36 cellular contexts compared by ENCODE assay signal in the genomic region with DNA sequence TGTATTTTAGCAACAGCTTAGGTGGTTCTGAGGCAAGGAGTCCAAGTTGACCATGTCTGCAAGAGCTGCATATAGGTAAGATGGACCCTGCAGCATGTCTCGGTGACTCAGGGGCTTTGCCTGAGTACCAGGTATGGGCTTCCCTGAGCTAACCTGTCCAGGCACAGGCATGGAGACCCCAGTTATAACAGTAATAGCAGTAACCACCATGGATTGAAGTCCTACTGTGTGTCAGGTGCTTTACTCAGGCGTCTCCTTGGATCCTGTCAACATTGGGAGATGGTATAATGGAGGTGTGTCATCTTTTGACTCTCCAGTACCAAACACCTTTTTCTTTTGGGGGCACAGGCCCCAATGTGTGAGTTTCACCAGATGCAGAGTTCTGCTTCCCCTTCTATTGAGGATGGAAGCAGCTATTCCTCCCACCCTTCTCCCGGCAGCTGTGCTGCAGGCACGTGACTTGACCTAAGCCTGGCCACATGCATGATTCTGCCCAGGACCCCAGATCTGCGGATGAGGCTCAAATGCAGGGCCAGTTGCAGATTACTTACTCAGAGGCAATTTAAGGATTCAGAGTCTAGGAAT. TPM values are rescaled to one million over a fixed set of nuclear protein-coding genes. Genes with fewer than 3 reads are reported as not detected.
"Had no signal": no experiment of that assay in that cellular context is flagged by ENCODE, and none has a peak within 500 bp of the region (broad histone marks: within the 10 kb centered on the region; RNA-seq: fewer than 3 reads in every experiment).

No MANE protein-coding gene starts in this region.

- H3K4me3 ChIP-seq: adrenal gland, coronary artery, lower lobe of right lung, pancreas, prostate gland, skin epidermis, thyroid gland, upper lobe of right lung had no signal

- H3K9me3 Mint-ChIP-seq: activated CD4-positive, alpha-beta memory T cell treated with anti-CD3 and anti-CD28 coated beads for 36 hours; activated CD4-positive, alpha-beta T cell treated with anti-CD3 and anti-CD28 coated beads, Interleukin-2, amount 10 ng/mL, durations not matched to agents 24 days and 14 days; activated naive CD8-positive, alpha-beta T cell treated with anti-CD3 and anti-CD28 coated beads for 36 hours; activated T-cell treated with anti-CD3 and anti-CD28 coated beads, Interleukin-2, amount 50 U/mL, for 72 hours; endodermal cell; nephron; stimulated activated effector memory CD8-positive, alpha-beta T cell treated with anti-CD3 and anti-CD28 coated beads, Interleukin-12 subunit alpha, Interleukin-12 subunit beta, amount 100 ng/mL, for 72 hours; T-helper 1 cell treated with Interleukin-12 subunit alpha and Interleukin-12 subunit beta and Interleukin-4 antibody, amounts not matched to agents 30 μg/mL and 1 μg/mL, for 36 hours had no signal

- H3K27ac ChIP-seq: foreskin keratinocyte, lower lobe of right lung, pancreas, prostate gland, thyroid gland, upper lobe of right lung had no signal

- H3K36me3 Mint-ChIP-seq: activated CD4-positive, alpha-beta memory T cell treated with anti-CD3 and anti-CD28 coated beads for 36 hours; activated naive CD8-positive, alpha-beta T cell treated with anti-CD3 and anti-CD28 coated beads for 36 hours; brain; stimulated activated effector memory CD8-positive, alpha-beta T cell treated with anti-CD3 and anti-CD28 coated beads, Interleukin-12 subunit alpha, Interleukin-12 subunit beta, amount 100 ng/mL, for 72 hours had no signal

- H3K27me3 Mint-ChIP-seq: activated naive CD8-positive, alpha-beta T cell treated with anti-CD3 and anti-CD28 coated beads for 36 hours; stimulated activated naive CD8-positive, alpha-beta T cell treated with anti-CD3 and anti-CD28 coated beads, Interleukin-15, amount 100 ng/mL, for 72 hours had no signal

- H3K4me1 Mint-ChIP-seq: brain, endodermal cell had no signal

- H3K36me3 ChIP-seq: adrenal gland, heart right ventricle, lower lobe of right lung, pancreas, prostate gland, thyroid gland, upper lobe of right lung had no signal

- H3K4me1 ChIP-seq: adrenal gland, foreskin keratinocyte, pancreas, prostate gland, thyroid gland, upper lobe of right lung had no signal

- H3K27ac Mint-ChIP-seq: activated CD4-positive, alpha-beta memory T cell treated with anti-CD3 and anti-CD28 coated beads for 36 hours; activated CD4-positive, alpha-beta T cell treated with anti-CD3 and anti-CD28 coated beads, Interleukin-2, amount 10 ng/mL, durations not matched to agents 24 days and 14 days; activated naive CD8-positive, alpha-beta T cell treated with anti-CD3 and anti-CD28 coated beads for 36 hours; activated T-cell treated with anti-CD3 and anti-CD28 coated beads, Interleukin-2, amount 50 U/mL, for 72 hours; brain; endodermal cell; nephron had no signal

- DNase-seq: activated CD4-positive, alpha-beta T cell treated with anti-CD3 and anti-CD28 coated beads, Interleukin-2, amount 10 ng/mL, durations not matched to agents 24 days and 14 days; activated CD4-positive, CD25-positive, alpha-beta regulatory T cell treated with anti-CD3 and anti-CD28 coated beads, Interleukin-2, amount 50 U/mL, for 72 hours; activated effector memory CD4-positive, alpha-beta T cell treated with Interleukin-2 at 50 U/mL for 16 hours; activated naive CD4-positive, alpha-beta T cell treated with Interleukin-2 at 50 U/mL for 16 hours; activated naive CD8-positive, alpha-beta T cell treated with anti-CD3 and anti-CD28 coated beads for 36 hours; activated T-cell treated with anti-CD3 and anti-CD28 coated beads for 4 hours; endodermal cell; foreskin keratinocyte; kidney glomerular epithelial cell; mesenchymal stem cell; retina; stimulated activated CD4-positive, alpha-beta T cell treated with anti-CD3 and anti-CD28 coated beads, Interleukin-4, amount 100 ng/mL, for 24 hours; stimulated activated naive CD8-positive, alpha-beta T cell treated with anti-CD3 and anti-CD28 coated beads, Interleukin-15, amount 100 ng/mL, for 72 hours; SW 1271; T1000; thyroid gland had no signal

- H3K9me3 ChIP-seq: adrenal gland, heart right ventricle, lower lobe of right lung, pancreas, prostate gland, thyroid gland, upper lobe of right lung had no signal

- H3K4me3 Mint-ChIP-seq: activated CD4-positive, alpha-beta memory T cell treated with anti-CD3 and anti-CD28 coated beads for 36 hours; activated CD4-positive, alpha-beta T cell treated with anti-CD3 and anti-CD28 coated beads, Interleukin-2, amount 10 ng/mL, durations not matched to agents 24 days and 14 days; activated naive CD8-positive, alpha-beta T cell treated with anti-CD3 and anti-CD28 coated beads for 36 hours; activated T-cell treated with anti-CD3 and anti-CD28 coated beads, Interleukin-2, amount 50 U/mL, for 72 hours; brain; endodermal cell; nephron; stimulated activated effector memory CD8-positive, alpha-beta T cell treated with anti-CD3 and anti-CD28 coated beads, Interleukin-12 subunit alpha, Interleukin-12 subunit beta, amount 100 ng/mL, for 72 hours; stimulated activated naive CD8-positive, alpha-beta T cell treated with anti-CD3 and anti-CD28 coated beads, Interleukin-15, amount 100 ng/mL, for 72 hours; T-helper 1 cell treated with Interleukin-12 subunit alpha and Interleukin-12 subunit beta and Interleukin-4 antibody, amounts not matched to agents 30 μg/mL and 1 μg/mL, for 36 hours had no signal

- H3K27me3 ChIP-seq: adrenal gland, pancreas, thyroid gland, upper lobe of right lung had no signal

- ATAC-seq: esophagus mucosa, foreskin keratinocyte had no signal

RNA-seq across cellular contexts. Expression of a gene that starts 13.8 kb away (rescaled TPM):
- total RNA-seq: activated CD4-positive, alpha-beta T cell treated with anti-CD3 and anti-CD28 coated beads, Interleukin-2, amount 10 ng/mL, durations not matched to agents 24 days and 14 days; endodermal cell; foreskin keratinocyte; glomerular endothelial cell; prostate gland had no signal

RNA-seq across cellular contexts. Expression of a gene that starts 44.5 kb away (rescaled TPM):
- total RNA-seq: activated CD4-positive, alpha-beta memory T cell treated with anti-CD3 and anti-CD28 coated beads for 36 hours; activated CD4-positive, alpha-beta T cell treated with anti-CD3 and anti-CD28 coated beads, Interleukin-2, amount 10 ng/mL, durations not matched to agents 24 days and 14 days; activated naive CD8-positive, alpha-beta T cell treated with anti-CD3 and anti-CD28 coated beads for 36 hours; activated T-cell treated with anti-CD3 and anti-CD28 coated beads, Interleukin-2, amount 50 U/mL, for 72 hours; adrenal gland; cardiac septum; cerebellum; endodermal cell; esophagus mucosa; foreskin keratinocyte; glomerular endothelial cell; heart right ventricle; left lobe of liver; lower lobe of right lung; pancreas; prostate gland; sciatic nerve; thyroid gland; upper lobe of right lung had no signal
